Comparison of ENCODE assay signal across 8 cellular contexts in the genomic region with DNA sequence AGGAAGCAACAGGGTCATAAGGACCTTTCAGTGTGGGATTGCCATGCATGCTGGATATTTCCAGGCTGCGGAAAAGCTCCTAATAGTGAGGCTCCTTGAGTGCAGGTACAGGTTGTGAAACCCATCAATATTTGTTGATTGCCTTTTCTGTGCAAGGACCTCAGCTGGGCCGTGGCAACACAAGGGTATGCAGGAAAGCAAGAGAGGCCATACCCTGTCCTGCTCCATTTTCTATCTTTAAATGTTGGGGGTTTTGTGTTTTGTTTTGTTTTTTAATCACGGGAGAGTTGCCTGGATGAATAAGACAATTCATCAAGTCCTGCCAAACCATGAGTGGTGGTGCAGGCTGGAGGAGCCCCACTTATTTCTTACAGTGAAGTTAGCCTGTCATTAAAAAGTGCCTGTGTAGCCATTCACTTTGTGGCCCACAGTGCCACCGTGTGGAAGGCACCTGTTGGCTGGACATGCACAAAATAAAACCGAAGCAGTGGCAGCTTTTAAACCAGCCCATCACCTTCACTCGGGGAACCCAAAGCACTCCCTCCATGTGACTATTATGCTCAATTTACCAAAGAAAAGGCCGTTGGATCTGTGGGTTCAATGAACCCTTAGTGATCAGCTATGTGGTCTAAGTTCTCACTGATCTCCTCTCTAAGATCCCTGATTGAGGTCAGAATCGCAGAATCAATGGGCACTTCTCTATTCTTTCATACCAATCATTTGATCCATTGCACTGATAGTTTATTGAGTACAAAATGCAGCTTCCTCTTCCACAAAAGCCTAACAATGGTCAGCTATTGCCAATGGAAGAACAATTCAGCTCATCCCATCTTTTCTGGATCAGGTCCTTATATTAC. TPM values are rescaled to one million over a fixed set of nuclear protein-coding genes. Genes with fewer than 3 reads are reported as not detected.
DNase-seq lines count a peak whose midpoint lies in the region; ATAC-seq and TF ChIP-seq lines count a peak whose summit lies in the region.

No MANE protein-coding gene starts in this region.

- no peak overlapping the region for H2BK5ac ChIP-seq in trophoblast cell (ENCODE audit: low read depth, low read length, poor library complexity)

- no peak overlapping the region for H2BK12ac ChIP-seq in trophoblast cell (ENCODE audit: low read length)

- H2AFZ ChIP-seq in trophoblast cell (ENCODE audit: insufficient read depth, low read length, poor library complexity): no peak overlapping the region

- H4K91ac ChIP-seq in trophoblast cell (ENCODE audit: low read depth, low read length): no peak overlapping the region

- H3K79me1 ChIP-seq in trophoblast cell (ENCODE audit: low read length): no peaks in the 10 kb centered on the region

- no peaks in the 10 kb centered on the region for H3K79me2 ChIP-seq in trophoblast cell (ENCODE audit: control insufficient read depth, insufficient read depth, low read length, poor library complexity)

- H3K36me3 ChIP-seq in esophagus squamous epithelium (peaks cover 0 to 10% (median 0%) of the 10 kb centered on the region in 3 donors), trophoblast cell (ENCODE audit: control insufficient read depth in 1 of 2, insufficient read depth in 2 of 2, low read length in 2 of 2) (peaks cover 0 to 3% of the 10 kb centered on the region in 2 experiments)

- TF ChIP-seq POLR2A in esophagus squamous epithelium (IDR thresholded peaks at IDR 0.05): no peak

- no peak overlapping the region for H3K18ac ChIP-seq in trophoblast cell (ENCODE audit: low read length)

- H3K9ac ChIP-seq in trophoblast cell (ENCODE audit: low read length): no peak overlapping the region

- H3K4me2 ChIP-seq in trophoblast cell (ENCODE audit: low read length): no peak overlapping the region

- H3K27ac ChIP-seq in esophagus squamous epithelium (no peak overlapping the region), trophoblast cell (ENCODE audit: low read depth, low read length) (no peak overlapping the region)

- peak in 5 of 6 experiments; percentile 25 to 64 (median 47) for TF ChIP-seq CTCF in esophagus squamous epithelium (IDR thresholded peaks at IDR 0.05)

- intact Hi-C loops in esophagus squamous epithelium (cut with DNase I): no loop called here

- no peak overlapping the region for H2BK120ac ChIP-seq in trophoblast cell (ENCODE audit: insufficient read depth, low read length, poor library complexity)

- no peaks in the 10 kb centered on the region for H3K4me1 ChIP-seq in esophagus squamous epithelium
- no peaks in the 10 kb centered on the region for H3K4me1 ChIP-seq in trophoblast cell (ENCODE audit: control insufficient read depth in 1 of 2, insufficient read depth in 2 of 2, low read length in 2 of 2)

- H3K14ac ChIP-seq in trophoblast cell (ENCODE audit: low read length): no peak overlapping the region

- no peak overlapping the region for H4K12ac ChIP-seq in trophoblast cell (ENCODE audit: low read depth, low read length)

- no peak overlapping the region for H2AK5ac ChIP-seq in trophoblast cell (ENCODE audit: low read length)

- no peak overlapping the region for H3K4me3 ChIP-seq in esophagus squamous epithelium
- H3K4me3 ChIP-seq in trophoblast cell (ENCODE audit: low read depth, low read length): no peak overlapping the region

- H3K23ac ChIP-seq in trophoblast cell (ENCODE audit: low read length): no peak overlapping the region

- DNase-seq in EH (ENCODE audit: low read depth) (peak; percentile 58), RPMI7951 (ENCODE audit: low read depth) (peak; percentile 49), esophagus squamous epithelium (lab: John Stamatoyannopoulos, UW) (no peak), trophoblast cell (peak; percentile 47 to 70), putamen (ENCODE audit: low spot score) (no peak)

- 41 to 44% methylated on average over 8 of the region's 8 CpGs for WGBS in esophagus squamous epithelium, 2 donors
- WGBS in trophoblast cell (ENCODE audit: extremely low coverage, insufficient coverage, insufficient read length): no CpG with 5 or more reads among the region's 8 CpGs

- H4K8ac ChIP-seq in trophoblast cell (ENCODE audit: low read depth, low read length): no peak overlapping the region

- H3K4ac ChIP-seq in trophoblast cell (ENCODE audit: low read depth, low read length): no peak overlapping the region

- H3K27me3 ChIP-seq in esophagus squamous epithelium (no peaks in the 10 kb centered on the region), trophoblast cell (ENCODE audit: insufficient read depth, low read length) (no peaks in the 10 kb centered on the region)

- H3K9me3 ChIP-seq in esophagus squamous epithelium: no peaks in the 10 kb centered on the region
- H3K9me3 ChIP-seq in trophoblast cell (ENCODE audit: insufficient read depth, low read depth, low read length): peaks cover 3% of the 10 kb centered on the region

- ATAC-seq in GM19324 (IDR thresholded peaks at IDR 0.05; ENCODE audit: low FRiP score, unreplicated experiment) (peak; percentile 74), HG03439 (IDR thresholded peaks at IDR 0.05; ENCODE audit: unreplicated experiment) (peak; percentile 82), GM18520 (IDR thresholded peaks at IDR 0.05; ENCODE audit: unreplicated experiment) (no peak)

RNA-seq across cellular contexts. Expression of a gene that starts 42.2 kb away (rescaled TPM):
- total RNA-seq in RPMI7951 (2014; rRNA removed; shearing (Covaris generic)): not detected in 2 replicates
- total RNA-seq in esophagus squamous epithelium: under 1 TPM in 1 of 4 donors, not detected in 3; 0.38 TPM
- not detected in 2 replicates for polyA plus RNA-seq in trophoblast cell (2013)

Comparison
In these comparisons a context has a peak if more than half of its experiments do, and no peak if none do; other contexts are left out.
1. DNase-seq: peak in EH (single experiment), RPMI7951 (single experiment) and trophoblast cell (2 of 2); none in esophagus squamous epithelium (single experiment) and putamen (single experiment).